ENCODE assay signal across 1 cellular context in genomic region chr11:2202071-2202899, GRCh38.
TF ChIP-seq lines count a peak whose summit lies in the region.

No MANE protein-coding gene starts in this region.

TF ChIP-seq in K562, 482 proteins besides CTCF, POLR2A, EP300 and RAD21:
- TF ChIP-seq, protein P1, sequence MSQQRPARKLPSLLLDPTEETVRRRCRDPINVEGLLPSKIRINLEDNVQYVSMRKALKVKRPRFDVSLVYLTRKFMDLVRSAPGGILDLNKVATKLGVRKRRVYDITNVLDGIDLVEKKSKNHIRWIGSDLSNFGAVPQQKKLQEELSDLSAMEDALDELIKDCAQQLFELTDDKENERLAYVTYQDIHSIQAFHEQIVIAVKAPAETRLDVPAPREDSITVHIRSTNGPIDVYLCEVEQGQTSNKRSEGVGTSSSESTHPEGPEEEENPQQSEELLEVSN (IDR thresholded peaks at IDR 0.05; ENCODE audit: borderline replicate concordance in 1 of 2, extremely low read depth in 1 of 2, insufficient read depth in 1 of 2, insufficient read length in 1 of 2, low read depth in 1 of 2, low read length in 1 of 2, poor library complexity in 1 of 2, severe bottlenecking in 1 of 2): peak in 1 of 2 experiments; percentile 36
- TF ChIP-seq HNRNPUL1 (IDR thresholded peaks at IDR 0.05; ENCODE audit: low read length) (no peak), KLF13 (tag; IDR thresholded peaks at IDR 0.05; ENCODE audit: borderline replicate concordance, low read depth) (no peak), RAD51 (IDR thresholded peaks at IDR 0.05; ENCODE audit: borderline replicate concordance, low read depth) (no peak), NR1H2 (CRISPR knock-in tag; IDR thresholded peaks at IDR 0.05) (no peak), ATF6 (CRISPR knock-in tag; IDR thresholded peaks at IDR 0.05) (no peak), CBX1 (IDR thresholded peaks at IDR 0.05; ENCODE audit: low read depth) (no peak), BHLHE40 (IDR thresholded peaks at IDR 0.05; ENCODE audit: low read length) (peak; percentile 67), PRPF4 (IDR thresholded peaks at IDR 0.05; ENCODE audit: insufficient read depth, low read depth, low read length, poor library complexity, severe bottlenecking) (no peak), SMARCA5 (IDR thresholded peaks at IDR 0.05) (no peak), PTTG1 (tag; IDR thresholded peaks at IDR 0.05; ENCODE audit: low read depth) (no peak), ZNF436 (CRISPR knock-in tag; IDR thresholded peaks at IDR 0.05) (no peak), PRMT5 (CRISPR knock-in tag; IDR thresholded peaks at IDR 0.05) (no peak), ZNF449 (CRISPR knock-in tag; IDR thresholded peaks at IDR 0.05) (no peak), FOXM1 (IDR thresholded peaks at IDR 0.05; ENCODE audit: low read depth) (no peak), FOXM1 (CRISPR knock-in tag; IDR thresholded peaks at IDR 0.05; ENCODE audit: low read depth) (no peak), DEAF1 (CRISPR knock-in tag; IDR thresholded peaks at IDR 0.05) (no peak), HDAC1 (IDR thresholded peaks at IDR 0.05) (no peak), ZNF75A (CRISPR knock-in tag; IDR thresholded peaks at IDR 0.05) (no peak)
